ENCODE assay signal across 1 cellular context in the genomic region with DNA sequence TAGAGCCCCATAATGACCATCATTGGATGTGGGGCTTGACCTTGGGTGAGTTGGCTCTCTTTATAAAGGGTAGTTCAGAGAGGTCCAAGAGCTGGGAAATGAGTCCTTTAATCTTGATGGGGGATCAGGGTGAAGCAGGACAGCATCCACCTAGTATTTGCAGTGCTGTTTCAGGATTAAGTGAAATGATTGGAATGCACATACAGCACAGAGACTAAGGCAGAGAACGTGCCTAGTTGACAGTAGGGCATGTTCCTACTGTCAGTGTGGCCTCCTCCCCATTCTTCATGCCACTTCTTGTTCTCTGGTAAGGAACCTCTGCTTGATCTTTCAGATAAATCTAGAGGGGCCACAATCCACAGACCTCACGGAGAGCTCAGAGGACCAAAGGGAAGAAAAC.
TF ChIP-seq lines count a peak whose summit lies in the region.

No MANE protein-coding gene starts in this region.

TF ChIP-seq in IMR-90, 13 proteins besides CTCF, POLR2A, EP300 and RAD21:
- TF ChIP-seq, protein P1, sequence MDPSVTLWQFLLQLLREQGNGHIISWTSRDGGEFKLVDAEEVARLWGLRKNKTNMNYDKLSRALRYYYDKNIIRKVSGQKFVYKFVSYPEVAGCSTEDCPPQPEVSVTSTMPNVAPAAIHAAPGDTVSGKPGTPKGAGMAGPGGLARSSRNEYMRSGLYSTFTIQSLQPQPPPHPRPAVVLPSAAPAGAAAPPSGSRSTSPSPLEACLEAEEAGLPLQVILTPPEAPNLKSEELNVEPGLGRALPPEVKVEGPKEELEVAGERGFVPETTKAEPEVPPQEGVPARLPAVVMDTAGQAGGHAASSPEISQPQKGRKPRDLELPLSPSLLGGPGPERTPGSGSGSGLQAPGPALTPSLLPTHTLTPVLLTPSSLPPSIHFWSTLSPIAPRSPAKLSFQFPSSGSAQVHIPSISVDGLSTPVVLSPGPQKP (IDR thresholded peaks at IDR 0.05; ENCODE audit: borderline replicate concordance, low read depth, low read length), result no peak
- no peak for TF ChIP-seq SMC3 (IDR thresholded peaks at IDR 0.05; ENCODE audit: low read depth, low read length)
- no peak for TF ChIP-seq CHD1 (IDR thresholded peaks at IDR 0.05; ENCODE audit: low read depth, low read length)
- no peak for TF ChIP-seq RCOR1 (IDR thresholded peaks at IDR 0.05; ENCODE audit: insufficient replicate concordance, low read length)
- TF ChIP-seq FOS (IDR thresholded peaks at IDR 0.05; ENCODE audit: low read depth, low read length), result no peak
- no peak for TF ChIP-seq MAFK (IDR thresholded peaks at IDR 0.05; ENCODE audit: low read depth, low read length)
- no peak for TF ChIP-seq CEBPB (IDR thresholded peaks at IDR 0.05; ENCODE audit: low read depth, low read length)
- TF ChIP-seq USF2 (IDR thresholded peaks at IDR 0.05; ENCODE audit: low read depth, low read length), result no peak
- no peak for TF ChIP-seq NFE2L2 (IDR thresholded peaks at IDR 0.05; ENCODE audit: low read depth, low read length)
- no peak for TF ChIP-seq MAZ (IDR thresholded peaks at IDR 0.05; ENCODE audit: borderline replicate concordance, low read depth, low read length)
- no peak for TF ChIP-seq BHLHE40 (IDR thresholded peaks at IDR 0.05; ENCODE audit: low read depth, low read length)
- no peak for TF ChIP-seq RFX5 (IDR thresholded peaks at IDR 0.05; ENCODE audit: low read depth, low read length)
- TF ChIP-seq MXI1 (IDR thresholded peaks at IDR 0.05; ENCODE audit: borderline replicate concordance, low read depth, low read length), result no peak
